In genomic region chr7:47659664-47660462, GRCh38 we compare ENCODE assay signal across 19 cellular contexts.
"Had no signal": no experiment of that assay in that cellular context is flagged by ENCODE, and none has a peak within 500 bp of the region (broad histone marks: within the 10 kb centered on the region; RNA-seq: fewer than 3 reads in every experiment).

No MANE protein-coding gene starts in this region.

- H3K4me3 ChIP-seq: esophagus squamous epithelium, heart right ventricle, thoracic aorta, upper lobe of right lung had no signal

- H3K27ac ChIP-seq: esophagus squamous epithelium, heart right ventricle, thoracic aorta, upper lobe of right lung had no signal

- H3K9me3 Mint-ChIP-seq: activated naive CD4-positive, alpha-beta T cell treated with anti-CD3 and anti-CD28 coated beads, Interleukin-2, amount 10 ng/mL, durations not matched to agents 7 days and 5 days; activated T-cell treated with anti-CD3 and anti-CD28 coated beads, Interleukin-2, amount 50 U/mL, for 4 hours; immature natural killer cell; naive thymus-derived CD8-positive, alpha-beta T cell; T-helper 1 cell treated with Interleukin-12 subunit alpha and Interleukin-12 subunit beta and Interleukin-4 antibody, amounts not matched to agents 30 μg/mL and 1 μg/mL, for 36 hours had no signal

- H3K27me3 Mint-ChIP-seq: activated naive CD4-positive, alpha-beta T cell treated with anti-CD3 and anti-CD28 coated beads, Interleukin-2, amount 10 ng/mL, durations not matched to agents 7 days and 5 days; naive thymus-derived CD8-positive, alpha-beta T cell had no signal

- ATAC-seq: naive thymus-derived CD8-positive, alpha-beta T cell; upper lobe of right lung had no signal

- H3K27ac Mint-ChIP-seq: activated naive CD4-positive, alpha-beta T cell treated with anti-CD3 and anti-CD28 coated beads, Interleukin-2, amount 10 ng/mL, durations not matched to agents 7 days and 5 days; immature natural killer cell; T-helper 1 cell treated with Interleukin-12 subunit alpha and Interleukin-12 subunit beta and Interleukin-4 antibody, amounts not matched to agents 30 μg/mL and 1 μg/mL, for 36 hours had no signal

- H3K4me3 Mint-ChIP-seq: activated naive CD4-positive, alpha-beta T cell treated with anti-CD3 and anti-CD28 coated beads, Interleukin-2, amount 10 ng/mL, durations not matched to agents 7 days and 5 days; activated T-cell treated with anti-CD3 and anti-CD28 coated beads, Interleukin-2, amount 50 U/mL, for 4 hours; immature natural killer cell; naive thymus-derived CD8-positive, alpha-beta T cell; T-helper 1 cell treated with Interleukin-12 subunit alpha and Interleukin-12 subunit beta and Interleukin-4 antibody, amounts not matched to agents 30 μg/mL and 1 μg/mL, for 36 hours had no signal

- H3K4me1 ChIP-seq: esophagus squamous epithelium, upper lobe of right lung had no signal

- H3K36me3 ChIP-seq: esophagus squamous epithelium, heart right ventricle, thoracic aorta, upper lobe of right lung had no signal

- H3K36me3 Mint-ChIP-seq: activated naive CD4-positive, alpha-beta T cell treated with anti-CD3 and anti-CD28 coated beads, Interleukin-2, amount 10 ng/mL, durations not matched to agents 7 days and 5 days; naive thymus-derived CD8-positive, alpha-beta T cell had no signal

- DNase-seq: activated CD4-positive, alpha-beta T cell treated with anti-CD3 and anti-CD28 coated beads, Interleukin-2, amount 50 U/mL, for 1 hour; activated CD4-positive, CD25-positive, alpha-beta regulatory T cell treated with anti-CD3 and anti-CD28 coated beads, Interleukin-2, amount 50 U/mL, for 72 hours; activated CD8-positive, alpha-beta memory T cell treated with anti-CD3 and anti-CD28 coated beads, Interleukin-2, amount 50 U/mL, for 4 hours; activated effector memory CD4-positive, alpha-beta T cell treated with Interleukin-2 at 50 U/mL for 16 hours; activated naive CD4-positive, alpha-beta T cell treated with anti-CD3 and anti-CD28 coated beads, Interleukin-2, amount 10 ng/mL, durations not matched to agents 7 days and 5 days; activated T-cell treated with anti-CD3 and anti-CD28 coated beads, Interleukin-2, amount 50 U/mL, for 4 hours; dermis blood vessel endothelial cell; effector memory CD4-positive, alpha-beta T cell; esophagus squamous epithelium; heart right ventricle; immature natural killer cell; mesendoderm; occipital lobe; posterior cingulate gyrus; retina; upper lobe of right lung had no signal

- H3K9me3 ChIP-seq: esophagus squamous epithelium, heart right ventricle, thoracic aorta, upper lobe of right lung had no signal

- H3K4me1 Mint-ChIP-seq: activated naive CD4-positive, alpha-beta T cell treated with anti-CD3 and anti-CD28 coated beads, Interleukin-2, amount 10 ng/mL, durations not matched to agents 7 days and 5 days; immature natural killer cell had no signal

- H3K27me3 ChIP-seq: esophagus squamous epithelium, heart right ventricle, upper lobe of right lung had no signal
